Comparison of ENCODE assay signal across 1 cellular context in genomic region chr9:69674741-69675438, GRCh38.
TF ChIP-seq lines count a peak whose summit lies in the region.

No MANE protein-coding gene starts in this region.

TF ChIP-seq in GM23338, 12 proteins besides CTCF, POLR2A, EP300 and RAD21 (continued from another document):
- TF ChIP-seq REST (IDR thresholded peaks at IDR 0.05; ENCODE audit: unreplicated experiment), result no peak
- TF ChIP-seq POLR2AphosphoS5 (IDR thresholded peaks at IDR 0.05; ENCODE audit: low read depth), result no peak
- no peak for TF ChIP-seq ZNF331 (CRISPR knock-in tag; IDR thresholded peaks at IDR 0.05; ENCODE audit: low read depth)
- TF ChIP-seq EZH2phosphoT487 (IDR thresholded peaks at IDR 0.05; ENCODE audit: unreplicated experiment), result no peak
